ENCODE assay signal across 12 cellular contexts in the genomic region with DNA sequence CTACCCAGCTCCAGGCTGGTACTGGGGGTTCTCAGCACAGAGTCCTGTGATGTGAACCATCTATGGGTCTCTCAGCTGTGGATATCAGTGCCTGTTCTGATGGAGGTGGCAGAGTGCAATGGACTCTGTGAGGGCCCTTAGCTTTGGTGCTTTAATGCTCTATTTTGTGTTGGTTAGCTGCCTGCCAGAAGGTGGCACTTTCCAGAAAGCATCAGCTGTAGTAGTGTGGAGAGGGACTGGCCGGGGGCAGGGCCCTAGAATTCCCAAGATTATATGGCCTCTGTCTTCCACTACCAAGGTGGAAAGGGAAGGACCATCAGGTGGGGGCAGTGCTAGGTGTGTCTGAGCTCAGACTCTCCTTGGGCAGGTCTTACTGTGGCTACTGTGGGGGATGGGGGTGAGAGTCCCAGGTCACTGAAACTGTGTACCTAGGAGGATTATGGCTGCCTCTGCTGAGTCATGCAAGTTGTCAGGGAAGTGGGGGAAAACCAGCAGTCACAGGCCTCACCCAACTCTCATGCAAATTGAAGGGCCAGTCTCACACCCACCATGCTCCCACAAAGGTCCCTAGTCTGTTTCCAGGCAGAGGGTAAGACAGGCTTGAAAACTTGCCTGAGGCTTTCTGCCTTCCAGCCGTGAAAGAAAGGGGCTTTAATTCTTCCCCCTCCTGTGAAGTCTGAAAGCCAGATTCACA.
DNase-seq lines count a peak whose midpoint lies in the region; ATAC-seq and TF ChIP-seq lines count a peak whose summit lies in the region.
"Had no signal": no experiment of that assay in that cellular context is flagged by ENCODE, and none has a peak within 500 bp of the region (broad histone marks: within the 10 kb centered on the region; RNA-seq: fewer than 3 reads in every experiment).

No MANE protein-coding gene starts in this region.

- H3K36me3 ChIP-seq in NT2/D1 (ENCODE audit: insufficient read depth, insufficient read length, low read length) = no peaks in the 10 kb centered on the region
- H3K36me3 ChIP-seq: left lung, prostate gland had no signal

- H3K27ac Mint-ChIP-seq in nephron progenitor cell (peak overlapping the region; percentile 61), chondrocyte (ENCODE audit: unreplicated experiment) (no peak overlapping the region)
- H3K27ac Mint-ChIP-seq in activated CD4-positive, alpha-beta T cell treated with anti-CD3 and anti-CD28 coated beads, Interleukin-2, amount 10 ng/mL, durations not matched to agents 24 days and 14 days = no peak overlapping the region

- H3K4me1 Mint-ChIP-seq in nephron progenitor cell (peaks cover 18% of the 10 kb centered on the region), chondrocyte (ENCODE audit: low read depth) (peaks cover 21% of the 10 kb centered on the region)
- H3K4me1 Mint-ChIP-seq in activated CD4-positive, alpha-beta T cell treated with anti-CD3 and anti-CD28 coated beads, Interleukin-2, amount 10 ng/mL, durations not matched to agents 24 days and 14 days = no peaks in the 10 kb centered on the region

- H3K9me3 ChIP-seq in NT2/D1 (ENCODE audit: insufficient read depth, low read length) = peaks cover 6% of the 10 kb centered on the region; the same call in 1 of the 2 replicates
- H3K9me3 ChIP-seq: left lung, prostate gland had no signal

- no peaks in the 10 kb centered on the region for H3K27me3 ChIP-seq in NT2/D1 (ENCODE audit: insufficient read depth, insufficient read length)
- H3K27me3 ChIP-seq: left lung had no signal

- H3K27me3 Mint-ChIP-seq in nephron progenitor cell (ENCODE audit: low read depth, poor library complexity) (no peaks in the 10 kb centered on the region), chondrocyte (ENCODE audit: low read depth) (peaks cover 9% of the 10 kb centered on the region)
- no peaks in the 10 kb centered on the region for H3K27me3 Mint-ChIP-seq in activated CD4-positive, alpha-beta T cell treated with anti-CD3 and anti-CD28 coated beads, Interleukin-2, amount 10 ng/mL, durations not matched to agents 24 days and 14 days

- H3K4me3 Mint-ChIP-seq in nephron progenitor cell = no peak overlapping the region
- H3K4me3 Mint-ChIP-seq in chondrocyte (ENCODE audit: unreplicated experiment) = no peak overlapping the region
- H3K4me3 Mint-ChIP-seq in activated CD4-positive, alpha-beta T cell treated with anti-CD3 and anti-CD28 coated beads, Interleukin-2, amount 10 ng/mL, durations not matched to agents 24 days and 14 days = no peak overlapping the region

- DNase-seq in NT2/D1 (ENCODE audit: low read depth, low spot score) = peak; percentile 63
- no peak for DNase-seq in nephron progenitor cell
- no peak for DNase-seq in chondrocyte (ENCODE audit: low spot score)
- DNase-seq in stimulated activated CD4-positive, alpha-beta T cell treated with anti-CD3 and anti-CD28 coated beads, Interleukin-2, amount 100 ng/mL, for 24 hours = no peak
- DNase-seq in left colon = no peak
- DNase-seq in activated CD4-positive, alpha-beta T cell treated with anti-CD3 and anti-CD28 coated beads, Interleukin-2, amount 10 ng/mL, durations not matched to agents 24 days and 14 days = no peak
- DNase-seq: DND-41, left lung, NCI-H2227 treated with DMSO at 0.1 percent for 48 hours had no signal

- H3K36me3 Mint-ChIP-seq in nephron progenitor cell (ENCODE audit: low read depth) (peaks cover 11% of the 10 kb centered on the region), chondrocyte (ENCODE audit: low read depth) (peaks cover 4% of the 10 kb centered on the region)
- H3K36me3 Mint-ChIP-seq in activated CD4-positive, alpha-beta T cell treated with anti-CD3 and anti-CD28 coated beads, Interleukin-2, amount 10 ng/mL, durations not matched to agents 24 days and 14 days (ENCODE audit: low read depth) = no peaks in the 10 kb centered on the region

- no peak overlapping the region for H3K9ac ChIP-seq in NT2/D1 (ENCODE audit: insufficient read length, low read depth)

- H3K9me3 Mint-ChIP-seq in nephron progenitor cell (peaks cover 30% of the 10 kb centered on the region), chondrocyte (ENCODE audit: low read depth) (peaks cover 17% of the 10 kb centered on the region)
- H3K9me3 Mint-ChIP-seq in activated CD4-positive, alpha-beta T cell treated with anti-CD3 and anti-CD28 coated beads, Interleukin-2, amount 10 ng/mL, durations not matched to agents 24 days and 14 days = no peaks in the 10 kb centered on the region

- H3K4me3 ChIP-seq in NT2/D1 (ENCODE audit: insufficient read length, low read depth) = no peak overlapping the region
- H3K4me3 ChIP-seq: left lung, prostate gland had no signal

- intact Hi-C loops in left colon (cut with DNase I, micrococcal nuclease) = no loop called here
- intact Hi-C loops in activated CD4-positive, alpha-beta T cell treated with anti-CD3 and anti-CD28 coated beads, Interleukin-2, amount 10 ng/mL, durations not matched to agents 24 days and 14 days (cut with micrococcal nuclease) = no loop called here

- TF ChIP-seq CTCF in nephron progenitor cell (IDR thresholded peaks at IDR 0.05) (no peak), chondrocyte (IDR thresholded peaks at IDR 0.05) (no peak)

- H3K4me1 ChIP-seq in NT2/D1 (ENCODE audit: insufficient read depth, insufficient read length) = peaks cover 5% of the 10 kb centered on the region
- H3K4me1 ChIP-seq: left lung, prostate gland had no signal

- ATAC-seq in GM19023 (IDR thresholded peaks at IDR 0.05; ENCODE audit: unreplicated experiment) (peak; percentile 83), HG02759 (IDR thresholded peaks at IDR 0.05; ENCODE audit: unreplicated experiment) (peak; percentile 82), left colon (no peak)
- ATAC-seq: left lung had no signal
